Comparison of ENCODE assay signal across 8 cellular contexts in genomic region chr5:68433921-68434879, GRCh38.
DNase-seq lines count a peak whose midpoint lies in the region; ATAC-seq and TF ChIP-seq lines count a peak whose summit lies in the region.

No MANE protein-coding gene starts in this region.

- no peaks in the 10 kb centered on the region for H4K20me1 ChIP-seq in OCI-LY7 (ENCODE audit: insufficient read depth, low read length)
- no peaks in the 10 kb centered on the region for H4K20me1 ChIP-seq in fibroblast of lung (ENCODE audit: control insufficient read depth, extremely low read depth, insufficient read depth, low read length)

- 0 out of 2 replicates have a peak overlapping the region, but pooled peaks have one; percentile 23 for H3K4me2 ChIP-seq in OCI-LY7 (ENCODE audit: low read length)
- no peak overlapping the region for H3K4me2 ChIP-seq in fibroblast of lung (ENCODE audit: extremely low read depth, insufficient read depth, low read length)

- TF ChIP-seq CTCF in OCI-LY7 (conservative IDR thresholded peaks at IDR 0.05; ENCODE audit: low read length): no peak
- no peak for TF ChIP-seq CTCF in fibroblast of lung (conservative IDR thresholded peaks at IDR 0.05 in 1 of 2, IDR thresholded peaks at IDR 0.05 in 1 of 2; ENCODE audit: low read depth in 1 of 2, low read length in 2 of 2)
- TF ChIP-seq CTCF in neutrophil (IDR thresholded peaks at IDR 0.05): no peak
- no peak for TF ChIP-seq CTCF in stomach (IDR thresholded peaks at IDR 0.05)

- H3K9me3 Mint-ChIP-seq in activated T-cell treated with anti-CD3 and anti-CD28 coated beads, Interleukin-2, amount 50 U/mL, for 72 hours: no peaks in the 10 kb centered on the region

- H3K27me3 ChIP-seq in fibroblast of lung (ENCODE audit: control insufficient read depth, insufficient read depth, low read length) (no peaks in the 10 kb centered on the region), neutrophil (no peaks in the 10 kb centered on the region), stomach (no peaks in the 10 kb centered on the region)

- peaks cover 7% of the 10 kb centered on the region for H3K4me1 ChIP-seq in OCI-LY7 (ENCODE audit: insufficient read depth, low read length, poor library complexity, severe bottlenecking)
- no peaks in the 10 kb centered on the region for H3K4me1 ChIP-seq in fibroblast of lung (ENCODE audit: control insufficient read depth, extremely low read depth, insufficient read depth, low read length)
- H3K4me1 ChIP-seq in neutrophil (ENCODE audit: control insufficient read depth in 1 of 2, insufficient read depth in 1 of 2, low read depth in 1 of 2, low read length in 1 of 2): peaks cover 29 to 31% of the 10 kb centered on the region in 2 experiments
- peaks cover 0 to 21% (median 15%) of the 10 kb centered on the region in 4 donors for H3K4me1 ChIP-seq in stomach

- H3K9ac ChIP-seq in fibroblast of lung (ENCODE audit: insufficient read depth, low read length): no peak overlapping the region

- no peak for TF ChIP-seq EP300 in stomach (IDR thresholded peaks at IDR 0.05)

- H3K4me3 ChIP-seq in OCI-LY7 (ENCODE audit: low read depth, low read length, poor library complexity, severe bottlenecking): no peak overlapping the region
- H3K4me3 ChIP-seq in fibroblast of lung (replicated peaks in 1 of 4; ENCODE audit: control extremely low read depth in 1 of 4, insufficient read depth in 1 of 4, low read depth in 3 of 4, low read length in 4 of 4): no peak overlapping the region
- H3K4me3 ChIP-seq in neutrophil (ENCODE audit: low read depth in 1 of 2, low read length in 1 of 2): peak overlapping the region; percentile 26 to 27
- peak overlapping the region in 1 of 4 donors; percentile 11 for H3K4me3 ChIP-seq in stomach

- H3K27me3 Mint-ChIP-seq in activated T-cell treated with anti-CD3 and anti-CD28 coated beads, Interleukin-2, amount 50 U/mL, for 72 hours (ENCODE audit: low read depth): peaks cover 25% of the 10 kb centered on the region

- H3K27ac Mint-ChIP-seq in activated T-cell treated with anti-CD3 and anti-CD28 coated beads, Interleukin-2, amount 50 U/mL, for 72 hours: peak overlapping the region; percentile 90

- H3K27ac ChIP-seq in OCI-LY7 (ENCODE audit: low read depth, low read length, poor library complexity, severe bottlenecking) (no peak overlapping the region), fibroblast of lung (ENCODE audit: insufficient read depth, low read length) (peak overlapping the region; percentile 57), neutrophil (peak overlapping the region; percentile 85), stomach (peak overlapping the region; percentile 52 to 84 (median 75))

- peak overlapping the region; percentile 69 to 77 for H3K4me3 Mint-ChIP-seq in activated T-cell treated with anti-CD3 and anti-CD28 coated beads, Interleukin-2, amount 50 U/mL, for 72 hours

- DNase-seq in OCI-LY7 (ENCODE audit: low spot score) (peak; percentile 24), fibroblast of lung (ENCODE audit: low read depth in 2 of 2) (peak; percentile 84 to 100), stomach (peak; percentile 85), middle frontal gyrus (ENCODE audit: extremely low spot score, low spot score) (no peak)
- peak; percentile 93 to 96 for DNase-seq in activated T-cell treated with anti-CD3 and anti-CD28 coated beads, Interleukin-2, amount 50 U/mL, for 72 hours

- BruUV-seq in OCI-LY7 (replicated peaks; lab: Mats Ljungman, UMichigan): no TSS peak

- no peak for TF ChIP-seq POLR2A in stomach (IDR thresholded peaks at IDR 0.05)

- no peaks in the 10 kb centered on the region for H3K9me2 ChIP-seq in OCI-LY7 (ENCODE audit: insufficient read depth, low read length)

- no peaks in the 10 kb centered on the region for H3K79me2 ChIP-seq in OCI-LY7 (ENCODE audit: insufficient read depth, low read depth, low read length)
- no peaks in the 10 kb centered on the region for H3K79me2 ChIP-seq in fibroblast of lung (ENCODE audit: control insufficient read depth, insufficient read depth, low read length)

- H3K36me3 ChIP-seq in OCI-LY7 (ENCODE audit: insufficient read depth, low read length): no peaks in the 10 kb centered on the region
- no peaks in the 10 kb centered on the region for H3K36me3 ChIP-seq in fibroblast of lung (ENCODE audit: control insufficient read depth, insufficient read depth, low read length)
- no peaks in the 10 kb centered on the region for H3K36me3 ChIP-seq in neutrophil
- H3K36me3 ChIP-seq in stomach: no peaks in the 10 kb centered on the region

- intact Hi-C loops in OCI-LY7 (cut with micrococcal nuclease; ENCODE audit: unreplicated experiment) (no loop called here), stomach (cut with DNase I; ENCODE audit: low total_unique reads) (no loop called here)

- peak; percentile 93 for ATAC-seq in GM18499 (IDR thresholded peaks at IDR 0.05; ENCODE audit: insufficient read depth, unreplicated experiment)
- ATAC-seq in HG02870 (IDR thresholded peaks at IDR 0.05; ENCODE audit: unreplicated experiment): peak; percentile 96
- ATAC-seq in activated T-cell treated with anti-CD3 and anti-CD28 coated beads, Interleukin-2, amount 50 U/mL, for 72 hours (replicated peaks in 1 of 2): peak; percentile 95

- whole genome bisulfite sequencing in stomach, 5 donors: 34 to 49% (median 41%) methylated on average over 26 to 27 of the region's 27 CpGs

- H3K9me3 ChIP-seq in OCI-LY7 (ENCODE audit: low read length): no peaks in the 10 kb centered on the region
- H3K9me3 ChIP-seq in fibroblast of lung (ENCODE audit: control insufficient read depth, insufficient read depth, low read depth, low read length): no peaks in the 10 kb centered on the region
- no peaks in the 10 kb centered on the region for H3K9me3 ChIP-seq in neutrophil
- H3K9me3 ChIP-seq in stomach: no peaks in the 10 kb centered on the region

- H3K36me3 Mint-ChIP-seq in activated T-cell treated with anti-CD3 and anti-CD28 coated beads, Interleukin-2, amount 50 U/mL, for 72 hours (ENCODE audit: insufficient read depth in 2 of 2): no peaks in the 10 kb centered on the region

- POLR2A ChIA-PET in OCI-LY7 (lab: Charles Lee): interaction anchor here (0.5 kb wide), 1 partner anchor 517 kb away, joined by 3 read pairs; no protein-coding TSS in a partner anchor

- H2AFZ ChIP-seq in OCI-LY7 (ENCODE audit: low read length) (peak overlapping the region; percentile 82), fibroblast of lung (ENCODE audit: low read length) (peak overlapping the region; percentile 18)

- peaks cover 53% of the 10 kb centered on the region for H3K4me1 Mint-ChIP-seq in activated T-cell treated with anti-CD3 and anti-CD28 coated beads, Interleukin-2, amount 50 U/mL, for 72 hours (ENCODE audit: low read depth)

- CTCF ChIA-PET in OCI-LY7 (lab: Charles Lee; ENCODE audit: unreplicated experiment): no interaction called here

Comparison
In these comparisons a context has a peak if more than half of its experiments do, and no peak if none do; other contexts are left out.
1. H3K4me3 ChIP-seq: peak in neutrophil (2 of 2); none in OCI-LY7 (single experiment) and fibroblast of lung (0 of 4).
2. Peak in every context shown above with its lines, with median percentiles within 50 percentile points of each other: ATAC-seq.